Comparison of ENCODE assay signal across 13 cellular contexts in genomic region chr1:12521096-12521495, GRCh38.
"Had no signal": no experiment of that assay in that cellular context is flagged by ENCODE, and none has a peak within 500 bp of the region (broad histone marks: within the 10 kb centered on the region; RNA-seq: fewer than 3 reads in every experiment).

No MANE protein-coding gene starts in this region.

- H3K36me3 ChIP-seq: cardiac muscle cell, esophagus squamous epithelium, heart left ventricle, left lung, uterus had no signal

- H3K4me3 ChIP-seq: cardiac muscle cell, esophagus squamous epithelium, heart left ventricle, left lung, uterus had no signal

- H3K4me3 Mint-ChIP-seq: memory B cell; neural crest cell; stimulated activated naive CD8-positive, alpha-beta T cell treated with anti-CD3 and anti-CD28 coated beads, Interleukin-15, Interleukin-2, amounts not matched to agents 100 ng/mL and 50 ng/mL, for 24 hours had no signal

- H3K9me3 Mint-ChIP-seq: stimulated activated naive CD8-positive, alpha-beta T cell treated with anti-CD3 and anti-CD28 coated beads, Interleukin-15, Interleukin-2, amounts not matched to agents 100 ng/mL and 50 ng/mL, for 24 hours had no signal

- H3K4me1 Mint-ChIP-seq: memory B cell had no signal

- H3K27ac Mint-ChIP-seq: memory B cell had no signal

- ATAC-seq: activated naive CD4-positive, alpha-beta T cell treated with anti-CD3 and anti-CD28 coated beads, Interleukin-2, amount 50 U/mL, for 72 hours; heart left ventricle; left lung had no signal

- H3K9me3 ChIP-seq: esophagus squamous epithelium, heart left ventricle, left lung, uterus had no signal

- DNase-seq: activated effector memory CD4-positive, alpha-beta T cell treated with anti-CD3 and anti-CD28 coated beads, Interleukin-2, amount 50 U/mL, for 16 hours; activated T-cell treated with anti-CD3 and anti-CD28 coated beads, Interleukin-2, amount 50 U/mL, for 1 hour; esophagus squamous epithelium; foreskin melanocyte; heart left ventricle; stimulated activated CD4-positive, alpha-beta T cell treated with anti-CD3 and anti-CD28 coated beads, Interleukin-2, amount 100 ng/mL, for 48 hours; uterus had no signal

- H3K27me3 Mint-ChIP-seq: stimulated activated naive CD8-positive, alpha-beta T cell treated with anti-CD3 and anti-CD28 coated beads, Interleukin-15, Interleukin-2, amounts not matched to agents 100 ng/mL and 50 ng/mL, for 24 hours had no signal

- H3K27me3 ChIP-seq: cardiac muscle cell, esophagus squamous epithelium, heart left ventricle, left lung, uterus had no signal
